ENCODE assay signal across 8 cellular contexts in genomic region chrX:21940356-21940829, GRCh38. TPM values are rescaled to one million over a fixed set of nuclear protein-coding genes. Genes with fewer than 3 reads are reported as not detected.
DNase-seq lines count a peak whose midpoint lies in the region; ATAC-seq and TF ChIP-seq lines count a peak whose summit lies in the region.

Gene SMS, plus strand, starts transcription at chrX:21940709. Its CDS starts 116 bp downstream, at chrX:21940825.

- intact Hi-C loops in mucosa of descending colon (cut with DNase I, micrococcal nuclease) = no loop called here

- TF ChIP-seq CTCF in C4-2B (conservative IDR thresholded peaks at IDR 0.05) = no peak
- TF ChIP-seq CTCF in epithelial cell of esophagus (IDR thresholded peaks at IDR 0.05; ENCODE audit: insufficient read depth, low read depth, low read length, missing control alignments) = no peak
- no peak for TF ChIP-seq CTCF in mucosa of descending colon (IDR thresholded peaks at IDR 0.05)

- H3K9ac ChIP-seq in NT2/D1 (ENCODE audit: insufficient read length, low read depth) = peak within 1 kb of the TSS; percentile 88

- H3K36me3 ChIP-seq in NT2/D1 (ENCODE audit: insufficient read depth, insufficient read length, low read length) = peaks cover 18% of the 10 kb centered on the region
- no peaks in the 10 kb centered on the region for H3K36me3 ChIP-seq in mucosa of descending colon (ENCODE audit: low read depth)

- DNase-seq in NT2/D1 (ENCODE audit: low read depth, low spot score) (peak; percentile 40), activated T-cell treated with anti-CD3 and anti-CD28 coated beads for 1 hour (ENCODE audit: low read depth) (peak; percentile 23), epithelial cell of esophagus (ENCODE audit: low read depth) (peak; percentile 80), mucosa of descending colon (peak; percentile 75 to 86 (median 84))
- peak; percentile 24 to 66 for DNase-seq in stimulated activated CD8-positive, alpha-beta memory T cell treated with anti-CD3 and anti-CD28 coated beads, Interleukin-7, amount 100 ng/mL, for 4 hours (ENCODE audit: low read depth in 2 of 2)

- H3K9me3 ChIP-seq in NT2/D1 (ENCODE audit: insufficient read depth, low read length) (no peaks in the 10 kb centered on the region), mucosa of descending colon (no peaks in the 10 kb centered on the region)

- peak within 1 kb of the TSS; percentile 94 for H3K27ac ChIP-seq in C4-2B

- H3K4me3 ChIP-seq in NT2/D1 (ENCODE audit: insufficient read length, low read depth) (peak within 1 kb of the TSS; percentile 71), epithelial cell of esophagus (ENCODE audit: low read length) (peak within 1 kb of the TSS; percentile 56), mucosa of descending colon (peak within 1 kb of the TSS; percentile 42)

- ATAC-seq in GM19395 (IDR thresholded peaks at IDR 0.05; ENCODE audit: unreplicated experiment) = peak; percentile 68
- peak; percentile 32 for ATAC-seq in HG03520 (IDR thresholded peaks at IDR 0.05; ENCODE audit: unreplicated experiment)
- peak; percentile 95 for ATAC-seq in mucosa of descending colon

- H3K27me3 ChIP-seq in NT2/D1 (ENCODE audit: insufficient read depth, insufficient read length) = peaks cover 8% of the 10 kb centered on the region

- H3K4me1 ChIP-seq in NT2/D1 (ENCODE audit: insufficient read depth, insufficient read length) (peaks cover 5% of the 10 kb centered on the region), mucosa of descending colon (ENCODE audit: low read depth) (no peaks in the 10 kb centered on the region)

RNA-seq across cellular contexts. Expression of gene SMS, which starts in this region (rescaled TPM):
- total RNA-seq in mucosa of descending colon = 10 to 100 TPM; 42.4 to 71.1 (median 56.1) TPM

Comparison
In these comparisons a context has a peak if more than half of its experiments do, and no peak if none do; other contexts are left out.
1. Peak in every context shown above with its lines: DNase-seq, ATAC-seq, H3K4me3 ChIP-seq and H3K27ac ChIP-seq.
2. ATAC-seq: peak in every context shown above with its lines; median percentile 95 in mucosa of descending colon; 68 in GM19395; 32 in HG03520.
3. DNase-seq: peak in every context shown above with its lines; median percentile 84 in mucosa of descending colon; 80 in epithelial cell of esophagus; 45 in stimulated activated CD8-positive, alpha-beta memory T cell treated with anti-CD3 and anti-CD28 coated beads, Interleukin-7, amount 100 ng/mL, for 4 hours; 40 in NT2/D1; 23 in activated T-cell treated with anti-CD3 and anti-CD28 coated beads for 1 hour.